Comparison of ENCODE assay signal across 16 cellular contexts in the genomic region with DNA sequence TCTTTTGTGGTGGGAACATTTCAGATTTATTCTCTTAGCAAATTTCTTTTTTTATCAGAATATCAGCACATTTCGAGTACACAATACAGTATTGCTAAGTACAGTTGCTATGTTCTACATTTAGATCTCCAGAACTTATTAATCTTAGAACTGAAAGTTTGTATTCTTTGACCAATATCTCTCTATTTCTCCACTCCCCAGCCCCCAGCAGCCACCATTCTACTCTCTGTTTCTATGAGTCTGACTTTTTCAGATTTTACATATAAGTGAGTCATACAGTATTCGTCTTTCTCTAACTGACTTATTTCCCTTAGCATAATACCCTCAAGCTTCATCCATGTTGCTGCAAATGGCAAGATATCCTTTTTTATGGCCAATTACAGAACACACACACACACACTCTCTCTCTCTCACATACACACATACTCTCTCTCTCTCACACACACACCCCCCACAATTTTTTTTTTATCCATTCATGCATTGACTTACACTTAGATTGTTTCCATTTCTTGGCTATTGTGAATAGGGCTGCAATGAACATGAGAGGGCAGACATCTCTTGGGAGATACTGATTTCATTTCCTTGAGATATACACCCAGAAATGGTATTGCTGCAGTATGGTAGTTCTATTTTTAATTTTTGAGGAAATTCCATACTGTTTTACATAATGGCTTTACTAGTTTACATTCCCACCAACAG. TPM values are rescaled to one million over a fixed set of nuclear protein-coding genes. Genes with fewer than 3 reads are reported as not detected.
DNase-seq lines count a peak whose midpoint lies in the region; ATAC-seq lines count a peak whose summit lies in the region.
"Had no signal": no experiment of that assay in that cellular context is flagged by ENCODE, and none has a peak within 500 bp of the region (broad histone marks: within the 10 kb centered on the region; RNA-seq: fewer than 3 reads in every experiment).

No MANE protein-coding gene starts in this region.

- H3K4me1 Mint-ChIP-seq in T-helper 2 cell treated with Interferon-gamma antibody and Interleukin-4, amounts not matched to agents 5 μg/mL and 100 μg/mL, for 36 hours (ENCODE audit: low read depth) = peaks cover 6% of the 10 kb centered on the region
- H3K4me1 Mint-ChIP-seq: central memory CD8-positive, alpha-beta T cell; WTC11 had no signal

- H3K36me3 Mint-ChIP-seq in T-helper 2 cell treated with Interferon-gamma antibody and Interleukin-4, amounts not matched to agents 5 μg/mL and 100 μg/mL, for 36 hours (ENCODE audit: low read depth) = no peaks in the 10 kb centered on the region
- H3K36me3 Mint-ChIP-seq: type B pancreatic cell had no signal

- no peak overlapping the region for H3K27ac Mint-ChIP-seq in T-helper 2 cell treated with Interferon-gamma antibody and Interleukin-4, amounts not matched to agents 5 μg/mL and 100 μg/mL, for 36 hours
- H3K27ac Mint-ChIP-seq: type B pancreatic cell, WTC11 had no signal

- no peak overlapping the region for H3K4me3 Mint-ChIP-seq in T-helper 2 cell treated with Interferon-gamma antibody and Interleukin-4, amounts not matched to agents 5 μg/mL and 100 μg/mL, for 36 hours
- H3K4me3 Mint-ChIP-seq: central memory CD8-positive, alpha-beta T cell; type B pancreatic cell; WTC11 had no signal

- H3K9me3 Mint-ChIP-seq in T-helper 2 cell treated with Interferon-gamma antibody and Interleukin-4, amounts not matched to agents 5 μg/mL and 100 μg/mL, for 36 hours = peaks cover 17% of the 10 kb centered on the region

- ATAC-seq in GM19395 (IDR thresholded peaks at IDR 0.05; ENCODE audit: unreplicated experiment) = peak; percentile 84
- peak; percentile 74 for ATAC-seq in HG03439 (IDR thresholded peaks at IDR 0.05; ENCODE audit: unreplicated experiment)
- no peak for ATAC-seq in sciatic nerve
- no peak for ATAC-seq in HG03108 (IDR thresholded peaks at IDR 0.05; ENCODE audit: unreplicated experiment)
- ATAC-seq: WTC11 had no signal

- intact Hi-C loops in sciatic nerve (cut with DNase I) = loop anchor here (5.0 kb wide), 1 partner anchor 91 kb away; no protein-coding TSS in a partner anchor

- H3K27me3 Mint-ChIP-seq in T-helper 2 cell treated with Interferon-gamma antibody and Interleukin-4, amounts not matched to agents 5 μg/mL and 100 μg/mL, for 36 hours (ENCODE audit: low read depth) = peaks cover 23% of the 10 kb centered on the region

- DNase-seq in T-helper 2 cell treated with Interferon-gamma antibody and Interleukin-4, amounts not matched to agents 5 μg/mL and 100 μg/mL, for 36 hours (ENCODE audit: low spot score) = peak; percentile 43
- DNase-seq in T-helper 2 cell (no peak), kidney tubule cell (ENCODE audit: low spot score) (peak; percentile 11), sciatic nerve (ENCODE audit: low spot score) (no peak), SKM-1 treated with dmso at 0.1 percent for 144 hours (lab: John Stamatoyannopoulos, UW; ENCODE audit: unreplicated experiment) (no peak)
- DNase-seq: 8988T, HCEC 1CT, Kasumi-1, NCI-H2029 treated with DMSO at 0.1 percent for 48 hours, sigmoid colon had no signal

RNA-seq across cellular contexts. Expression of gene RPTN, which starts 15.7 kb away (rescaled TPM):
- not detected for total RNA-seq in sciatic nerve
- total RNA-seq: sigmoid colon, WTC11 had no signal

RNA-seq across cellular contexts. Expression of gene TCHH, which starts 28.1 kb away (rescaled TPM):
- total RNA-seq in sciatic nerve = 0.13 TPM

RNA-seq across cellular contexts. Expression of gene TCHHL1, which starts 54.4 kb away (rescaled TPM):
- total RNA-seq in sciatic nerve = not detected
- total RNA-seq: sigmoid colon, WTC11 had no signal

Comparison
In these comparisons a context has a peak if more than half of its experiments do, and no peak if none do; other contexts are left out.
1. DNase-seq: peak in T-helper 2 cell treated with Interferon-gamma antibody and Interleukin-4, amounts not matched to agents 5 μg/mL and 100 μg/mL, for 36 hours (single experiment) and kidney tubule cell (single experiment); none in T-helper 2 cell (0 of 5), sciatic nerve (single experiment) and SKM-1 treated with dmso at 0.1 percent for 144 hours (single experiment).
2. ATAC-seq: peak in GM19395 (single experiment) and HG03439 (single experiment); none in sciatic nerve (single experiment) and HG03108 (single experiment).